ENCODE assay signal across 9 cellular contexts in genomic region chr7:12322287-12322902, GRCh38.
DNase-seq lines count a peak whose midpoint lies in the region; ATAC-seq, FAIRE-seq and TF ChIP-seq lines count a peak whose summit lies in the region.
"Had no signal": no experiment of that assay in that cellular context is flagged by ENCODE, and none has a peak within 500 bp of the region (broad histone marks: within the 10 kb centered on the region; RNA-seq: fewer than 3 reads in every experiment).

No MANE protein-coding gene starts in this region.

- no peak overlapping the region for H3K9ac ChIP-seq in parathyroid adenoma

- ATAC-seq in GM19452 (IDR thresholded peaks at IDR 0.05; ENCODE audit: unreplicated experiment) (no peak), HG02885 (IDR thresholded peaks at IDR 0.05; ENCODE audit: poor library complexity, unreplicated experiment) (no peak)

- no peaks in the 10 kb centered on the region for H3K79me2 ChIP-seq in parathyroid adenoma

- H3K9me3 ChIP-seq in parathyroid adenoma (ENCODE audit: control insufficient read depth, low read length), result no peaks in the 10 kb centered on the region

- H2AFZ ChIP-seq in parathyroid adenoma, result no peak overlapping the region

- H3K4me2 ChIP-seq in parathyroid adenoma (ENCODE audit: low read length), result no peak overlapping the region

- H3K4me3 ChIP-seq in parathyroid adenoma (ENCODE audit: low read depth, low read length), result no peak overlapping the region

- no peak overlapping the region for H3K27ac ChIP-seq in parathyroid adenoma

- peak in 4 of 6 experiments; percentile 6 to 53 (median 32) for DNase-seq in stimulated activated naive CD4-positive, alpha-beta T cell (lab: John Stamatoyannopoulos, UW)
- no peak for DNase-seq in stimulated activated naive CD4-positive, alpha-beta T cell treated with Interleukin-2 at 50 U/mL for 16 hours (lab: John Stamatoyannopoulos, UW)
- DNase-seq in NCI-H69 (lab: John Stamatoyannopoulos, UW) (peak; percentile 70), D341Med (ENCODE audit: low spot score) (no peak)
- DNase-seq: activated naive CD8-positive, alpha-beta T cell treated with anti-CD3 and anti-CD28 coated beads, Interleukin-2, amount 10 ng/mL, durations not matched to agents 7 days and 5 days had no signal

- peak; percentile 88 for FAIRE-seq in endometrium (lab: Jason Lieb, UNC)

- TF ChIP-seq CTCF in parathyroid adenoma (IDR thresholded peaks at IDR 0.05), result peak; percentile 64

- H3K27me3 ChIP-seq in parathyroid adenoma (ENCODE audit: control insufficient read depth, insufficient read depth, low read length), result no peaks in the 10 kb centered on the region

- no peaks in the 10 kb centered on the region for H3K36me3 ChIP-seq in parathyroid adenoma (ENCODE audit: control insufficient read depth, insufficient read depth, low read length)

- H3K4me1 ChIP-seq in parathyroid adenoma, result no peaks in the 10 kb centered on the region

Comparison
In these comparisons a context has a peak if more than half of its experiments do, and no peak if none do; other contexts are left out.
1. DNase-seq: peak in stimulated activated naive CD4-positive, alpha-beta T cell (4 of 6) and NCI-H69 (single experiment); none in stimulated activated naive CD4-positive, alpha-beta T cell treated with Interleukin-2 at 50 U/mL for 16 hours (single experiment) and D341Med (single experiment).